Comparison of ENCODE assay signal across 8 cellular contexts in the genomic region with DNA sequence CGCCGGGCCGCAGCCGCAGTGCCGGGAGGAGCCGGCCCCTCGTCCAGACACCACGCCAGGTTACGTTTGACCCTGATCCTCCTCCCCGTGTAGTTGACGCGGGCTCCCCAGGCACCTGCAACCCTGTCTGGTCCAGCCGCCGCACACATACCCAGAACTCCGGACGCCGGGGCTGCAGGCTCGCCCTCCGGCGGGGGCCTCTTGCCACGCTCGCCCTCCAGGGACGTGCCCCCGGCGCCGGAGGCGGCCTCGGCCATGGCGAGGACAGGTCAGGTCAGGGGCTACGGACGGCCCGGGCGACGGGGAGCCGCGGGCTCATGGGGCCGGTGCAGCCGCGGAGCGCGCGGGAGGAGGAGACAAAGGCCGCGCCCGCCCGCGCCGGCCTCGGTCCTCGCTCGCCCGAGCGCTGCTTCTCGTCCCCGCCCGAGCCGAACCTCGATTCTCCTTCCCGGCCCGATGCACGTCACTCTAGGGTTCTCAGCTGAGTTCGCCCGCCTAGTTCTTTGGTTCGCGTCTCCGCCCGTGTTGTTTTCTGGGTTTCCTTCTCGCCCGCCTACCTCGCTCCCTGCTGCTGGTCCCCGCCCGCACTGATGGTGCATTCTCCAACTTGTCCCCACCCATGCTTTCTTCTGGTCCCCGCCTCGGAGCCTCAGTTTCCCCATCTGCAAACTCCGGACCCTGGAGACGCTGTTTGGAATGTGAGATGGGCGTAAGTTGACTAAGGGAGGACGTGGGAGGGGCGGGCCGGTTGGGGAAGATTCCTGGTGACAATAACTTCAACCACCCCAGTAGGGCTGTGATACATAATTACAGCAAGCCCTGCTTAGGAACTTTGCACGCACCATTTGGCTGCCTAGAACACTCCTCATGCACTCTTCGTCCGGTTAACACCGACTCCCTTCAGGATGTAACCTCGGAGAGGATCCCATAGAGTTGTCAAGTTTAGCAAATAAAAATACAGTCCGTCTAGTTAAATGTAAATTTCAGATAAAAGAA. TPM values are rescaled to one million over a fixed set of nuclear protein-coding genes. Genes with fewer than 3 reads are reported as not detected.
A peak's percentile ranks its signal among the peaks of the same experiment; 100 is the strongest.
DNase-seq lines count a peak whose midpoint lies in the region; ATAC-seq and TF ChIP-seq lines count a peak whose summit lies in the region.

A gene with protein sequence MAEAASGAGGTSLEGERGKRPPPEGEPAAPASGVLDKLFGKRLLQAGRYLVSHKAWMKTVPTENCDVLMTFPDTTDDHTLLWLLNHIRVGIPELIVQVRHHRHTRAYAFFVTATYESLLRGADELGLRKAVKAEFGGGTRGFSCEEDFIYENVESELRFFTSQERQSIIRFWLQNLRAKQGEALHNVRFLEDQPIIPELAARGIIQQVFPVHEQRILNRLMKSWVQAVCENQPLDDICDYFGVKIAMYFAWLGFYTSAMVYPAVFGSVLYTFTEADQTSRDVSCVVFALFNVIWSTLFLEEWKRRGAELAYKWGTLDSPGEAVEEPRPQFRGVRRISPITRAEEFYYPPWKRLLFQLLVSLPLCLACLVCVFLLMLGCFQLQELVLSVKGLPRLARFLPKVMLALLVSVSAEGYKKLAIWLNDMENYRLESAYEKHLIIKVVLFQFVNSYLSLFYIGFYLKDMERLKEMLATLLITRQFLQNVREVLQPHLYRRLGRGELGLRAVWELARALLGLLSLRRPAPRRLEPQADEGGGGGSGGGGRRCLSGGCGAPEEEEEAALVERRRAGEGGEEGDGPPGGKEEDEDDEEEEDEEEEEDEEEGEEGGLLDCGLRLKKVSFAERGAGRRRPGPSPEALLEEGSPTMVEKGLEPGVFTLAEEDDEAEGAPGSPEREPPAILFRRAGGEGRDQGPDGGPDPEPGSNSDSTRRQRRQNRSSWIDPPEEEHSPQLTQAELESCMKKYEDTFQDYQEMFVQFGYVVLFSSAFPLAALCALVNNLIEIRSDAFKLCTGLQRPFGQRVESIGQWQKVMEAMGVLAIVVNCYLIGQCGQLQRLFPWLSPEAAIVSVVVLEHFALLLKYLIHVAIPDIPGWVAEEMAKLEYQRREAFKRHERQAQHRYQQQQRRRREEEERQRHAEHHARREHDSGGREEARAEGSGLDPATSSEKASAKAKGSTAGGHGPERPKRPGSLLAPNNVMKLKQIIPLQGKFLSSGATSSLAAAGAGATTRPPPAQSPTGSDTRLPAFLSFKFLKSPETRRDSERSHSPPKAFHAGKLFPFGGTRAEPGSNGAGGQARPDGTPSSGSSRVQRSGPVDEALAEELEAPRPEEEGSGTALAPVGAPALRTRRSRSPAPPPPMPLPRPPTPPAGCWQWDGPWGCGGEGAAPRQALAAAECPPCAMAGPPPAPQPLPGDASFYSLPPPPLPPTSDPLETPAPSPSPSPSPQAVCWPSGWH (minus strand): TSS at position 442 of the 996 bp plus-strand sequence. CDS start 185 bp downstream, at position 257.

- peak within 1 kb of the TSS; percentile 55 to 91 (median 80) for H3K4me3 ChIP-seq in upper lobe of left lung

- no peaks in the 10 kb centered on the region for H3K9me3 ChIP-seq in upper lobe of left lung

- 5 to 7% methylated on average over 23 to 42 of the region's 86 CpGs for WGBS in upper lobe of left lung, 2 donors

- H3K27me3 ChIP-seq in upper lobe of left lung = no peaks in the 10 kb centered on the region

- DNase-seq in DMS79 treated with DMSO at 0.1 percent for 48 hours (lab: John Stamatoyannopoulos, UW) (peak; percentile 96), NCI-H1694 (lab: John Stamatoyannopoulos, UW) (peak; percentile 91), T-helper 1 cell (peak; percentile 86 to 95 (median 91)), amniotic stem cell (lab: John Stamatoyannopoulos, UW) (peak; percentile 88), left cardiac atrium (peak; percentile 96), posterior vena cava (ENCODE audit: low spot score) (peak; percentile 98), upper lobe of left lung (peak; percentile 95 to 96)

- peak in 2 of 4 donors; percentile 37 to 50 for TF ChIP-seq POLR2A in upper lobe of left lung (IDR thresholded peaks at IDR 0.05)

- H3K27ac ChIP-seq in upper lobe of left lung = peak within 1 kb of the TSS; percentile 30 to 86 (median 52)

- TF ChIP-seq EP300 in upper lobe of left lung (IDR thresholded peaks at IDR 0.05) = no peak

- intact Hi-C loops in left cardiac atrium (cut with DNase I) = no loop called here
- intact Hi-C loops in posterior vena cava (cut with DNase I) = loop anchor here in 1 of 2 donors (10.0 kb wide), 1 partner anchor 790 kb away; no protein-coding TSS in a partner anchor

- H3K36me3 ChIP-seq in upper lobe of left lung = no peaks in the 10 kb centered on the region

- ATAC-seq in HG02571 (IDR thresholded peaks at IDR 0.05; ENCODE audit: unreplicated experiment) (peak; percentile 40), left cardiac atrium (peak; percentile 80 to 82), upper lobe of left lung (ENCODE audit: low FRiP score in 2 of 2) (peak; percentile 83 to 89)

- TF ChIP-seq CTCF in upper lobe of left lung (IDR thresholded peaks at IDR 0.05) = peak in 4 of 6 experiments; percentile 8 to 19 (median 10)

- H3K4me1 ChIP-seq in upper lobe of left lung = peaks cover 29 to 52% (median 35%) of the 10 kb centered on the region in 4 donors

RNA-seq across cellular contexts. Expression of the gene that starts here (rescaled TPM):
- total RNA-seq in left cardiac atrium = 1 to 10 TPM; 9.5 to 10.0 TPM
- 10 to 100 TPM in 1 of 2 donors, 1 to 10 TPM in 1; 9.8 to 10.0 TPM for total RNA-seq in posterior vena cava
- total RNA-seq in upper lobe of left lung = 10 to 100 TPM in 4 of 6 donors, 1 to 10 TPM in 2; 9.0 to 45.1 (median 16.4) TPM

Comparison
In these comparisons a context has a peak if more than half of its experiments do, and no peak if none do; other contexts are left out.
1. Peak in every context shown above with its lines: DNase-seq, ATAC-seq, H3K4me3 ChIP-seq and H3K27ac ChIP-seq.